In genomic region chr3:125163739-125164601, GRCh38 we compare ENCODE assay signal across 9 cellular contexts. TPM values are rescaled to one million over a fixed set of nuclear protein-coding genes. Genes with fewer than 3 reads are reported as not detected.
DNase-seq lines count a peak whose midpoint lies in the region; TF ChIP-seq lines count a peak whose summit lies in the region.
"Had no signal": no experiment of that assay in that cellular context is flagged by ENCODE, and none has a peak within 500 bp of the region (broad histone marks: within the 10 kb centered on the region; RNA-seq: fewer than 3 reads in every experiment).

No MANE protein-coding gene starts in this region.

- H3K27ac ChIP-seq in transverse colon: peak overlapping the region; percentile 55 to 63 (median 58)

- no peak for TF ChIP-seq POLR2A in transverse colon (IDR thresholded peaks at IDR 0.05)

- H3K9me3 Mint-ChIP-seq in MCF 10A (ENCODE audit: unreplicated experiment): no peaks in the 10 kb centered on the region

- H3K4me3 ChIP-seq in fibroblast of pulmonary artery (replicated peaks; ENCODE audit: low read depth, low read length) (no peak overlapping the region), transverse colon (no peak overlapping the region), HAP-1 (no peak overlapping the region)

- intact Hi-C loops in MCF 10A (cut with micrococcal nuclease): no loop called here
- intact Hi-C loops in transverse colon (cut with DNase I; ENCODE audit: low total_unique reads): loop anchor here (10.0 kb wide), 1 partner anchor 169 kb away; no protein-coding TSS in a partner anchor

- no peak for TF ChIP-seq EP300 in transverse colon (IDR thresholded peaks at IDR 0.05; ENCODE audit: low read depth)

- H3K36me3 Mint-ChIP-seq in MCF 10A (ENCODE audit: insufficient read depth, unreplicated experiment): peaks cover 10% of the 10 kb centered on the region

- no peaks in the 10 kb centered on the region for H3K9me3 ChIP-seq in transverse colon
- no peaks in the 10 kb centered on the region for H3K9me3 ChIP-seq in HAP-1

- CTCF ChIA-PET in MCF 10A (lab: Yijun Ruan, JAX): interaction anchor here (0.7 to 1.1 kb wide), 3 partner anchors 38 to 231 kb away, joined by 3 read pairs; no protein-coding TSS in a partner anchor

- H3K27ac Mint-ChIP-seq in MCF 10A (ENCODE audit: low read depth, unreplicated experiment): no peak overlapping the region

- no TSS peak for BruUV-seq in MCF 10A (replicated peaks; lab: Mats Ljungman, UMichigan)

- POLR2A ChIA-PET in MCF 10A (lab: Yijun Ruan, JAX): no interaction called here

- H3K4me1 Mint-ChIP-seq in MCF 10A (ENCODE audit: insufficient read depth, unreplicated experiment): peaks cover 6% of the 10 kb centered on the region

- in situ Hi-C loops in T47D (cut with HindIII; ENCODE audit: low pct_unique_long_range_greater_than_20kb, low sequenced_read_pairs): no loop called here
- in situ Hi-C loops in transverse colon (cut with MboI; ENCODE audit: low pct_ligation_motif_present in 1 of 4, low pct_unique_long_range_greater_than_20kb in 1 of 4, low sequenced_read_pairs in 3 of 4): loop anchor here in 1 of 4 donors (25.0 kb wide), 1 partner anchor 273 kb away; no protein-coding TSS in a partner anchor
- in situ Hi-C loops in HAP-1 (cut with MboI; ENCODE audit: low sequenced_read_pairs): no loop called here

- H3K27me3 Mint-ChIP-seq in MCF 10A (ENCODE audit: insufficient read depth, unreplicated experiment): no peaks in the 10 kb centered on the region

- H3K27me3 ChIP-seq in transverse colon (no peaks in the 10 kb centered on the region), HAP-1 (ENCODE audit: low read depth) (no peaks in the 10 kb centered on the region)

- H3K4me3 Mint-ChIP-seq in MCF 10A (ENCODE audit: unreplicated experiment): no peak overlapping the region

- TF ChIP-seq CTCF in MCF 10A (IDR thresholded peaks at IDR 0.05; ENCODE audit: unreplicated experiment) (no peak), fibroblast of pulmonary artery (IDR thresholded peaks at IDR 0.05; ENCODE audit: low read length, missing control alignments) (peak; percentile 28), transverse colon (IDR thresholded peaks at IDR 0.05) (no peak)

- peak; percentile 55 to 95 for DNase-seq in T47D (ENCODE audit: low read depth in 1 of 2, low spot score in 1 of 2)
- DNase-seq in MCF 10A (ENCODE audit: unreplicated experiment): no peak
- peak; percentile 50 to 69 for DNase-seq in NCI-H526 (lab: John Stamatoyannopoulos, UW)
- no peak for DNase-seq in fibroblast of pulmonary artery (ENCODE audit: low read depth)
- peak; percentile 39 for DNase-seq in transverse colon
- DNase-seq in HAP-1 (ENCODE audit: low spot score in 2 of 2): no peak
- DNase-seq in NCI-H345 (lab: John Stamatoyannopoulos, UW): no peak
- no peak for DNase-seq in activated effector memory CD4-positive, alpha-beta T cell treated with Interleukin-2 at 50 U/mL for 16 hours
- DNase-seq: activated T-cell treated with anti-CD3 and anti-CD28 coated beads for 4 hours had no signal

- peaks cover 3 to 28% (median 13%) of the 10 kb centered on the region in 4 donors for H3K4me1 ChIP-seq in transverse colon
- H3K4me1 ChIP-seq in HAP-1: no peaks in the 10 kb centered on the region

- WGBS in transverse colon (ENCODE audit: low coverage in 1 of 2), 2 donors: 8 to 48% methylated on average over 2 to 15 of the region's 15 CpGs

- no peaks in the 10 kb centered on the region for H3K36me3 ChIP-seq in transverse colon
- no peaks in the 10 kb centered on the region for H3K36me3 ChIP-seq in HAP-1 (replicated peaks)

RNA-seq across cellular contexts. Expression of gene SLC12A8, which starts 48.6 kb away (rescaled TPM):
- total RNA-seq in MCF 10A (2022) (8.5 and 13.0 TPM in 2 replicates), transverse colon (10 to 100 TPM in 1 of 4 donors, 1 to 10 TPM in 3; 5.4 to 10.5 (median 6.8) TPM)

Comparison
In these comparisons a context has a peak if more than half of its experiments do, and no peak if none do; other contexts are left out.
1. DNase-seq: peak in T47D (2 of 2), NCI-H526 (2 of 2) and transverse colon (single experiment); none in MCF 10A (single experiment), fibroblast of pulmonary artery (single experiment), HAP-1 (0 of 2), NCI-H345 (single experiment) and activated effector memory CD4-positive, alpha-beta T cell treated with Interleukin-2 at 50 U/mL for 16 hours (single experiment).